12 cellular contexts compared by ENCODE assay signal in the genomic region with DNA sequence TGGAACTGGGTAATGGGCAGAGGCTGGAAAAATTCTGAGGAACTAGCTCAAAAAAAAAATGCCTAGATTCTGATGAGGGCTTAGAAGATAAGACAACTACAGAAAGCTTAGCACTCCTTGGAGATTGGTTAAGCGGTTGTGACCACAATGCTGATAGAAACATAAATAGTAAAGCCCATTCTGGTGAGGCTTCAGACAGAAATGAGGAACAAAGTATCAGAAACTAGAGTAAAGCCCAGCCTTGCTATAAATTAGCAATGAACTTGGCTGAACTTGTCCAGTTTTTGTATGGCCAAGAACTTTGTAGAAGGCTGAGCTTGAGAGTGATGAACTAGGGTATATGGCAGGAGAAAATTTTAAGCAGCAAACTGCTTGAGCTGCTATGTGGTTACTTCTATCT. TPM values are rescaled to one million over a fixed set of nuclear protein-coding genes. Genes with fewer than 3 reads are reported as not detected.
A peak's percentile ranks its signal among the peaks of the same experiment; 100 is the strongest.
DNase-seq lines count a peak whose midpoint lies in the region; ATAC-seq, FAIRE-seq and TF ChIP-seq lines count a peak whose summit lies in the region.
"Had no signal": no experiment of that assay in that cellular context is flagged by ENCODE, and none has a peak within 500 bp of the region (broad histone marks: within the 10 kb centered on the region; RNA-seq: fewer than 3 reads in every experiment).

No MANE protein-coding gene starts in this region.

- DNase-seq in GM12878 (ENCODE audit: low read depth, low spot score): peak; percentile 57
- no peak for DNase-seq in erythroblast (lab: John Stamatoyannopoulos, UW)
- DNase-seq in H54 (ENCODE audit: insufficient read length, low spot score): no peak
- no peak for DNase-seq in RPMI8226
- DNase-seq in NCI-H1694 (lab: John Stamatoyannopoulos, UW): no peak
- DNase-seq: activated CD8-positive, alpha-beta T cell treated with anti-CD3 and anti-CD28 coated beads for 36 hours; COR-L47; mammary epithelial cell; right cardiac atrium had no signal

- POLR2A ChIA-PET in GM12878 (lab: Charles Lee): interaction anchor here (0.5 to 1.0 kb wide), 2 partner anchors 63 to 68 kb away, joined by 3 to 5 read pairs; a partner anchor contains a TSS

- ATAC-seq in GM18858 (IDR thresholded peaks at IDR 0.05; ENCODE audit: unreplicated experiment) (peak; percentile 89), GM21723 (IDR thresholded peaks at IDR 0.05; ENCODE audit: unreplicated experiment) (peak; percentile 96), HG03378 (IDR thresholded peaks at IDR 0.05; ENCODE audit: unreplicated experiment) (peak; percentile 96), GM12878 (peak; percentile 96)
- ATAC-seq: activated CD8-positive, alpha-beta T cell treated with anti-CD3 and anti-CD28 coated beads for 36 hours had no signal

- RAD21 ChIA-PET in GM12878 (lab: Charles Lee; ENCODE audit: unreplicated experiment): no interaction called here

- TF ChIP-seq RAD21 in GM12878 (IDR thresholded peaks at IDR 0.05; ENCODE audit: insufficient read depth, low read depth, low read length): no peak

- TF ChIP-seq POLR2A in GM12878 (IDR thresholded peaks at IDR 0.05; ENCODE audit: low read depth, low read length) (no peak), erythroblast (IDR thresholded peaks at IDR 0.05; ENCODE audit: low read length) (no peak), H54 (IDR thresholded peaks at IDR 0.05; ENCODE audit: low read depth, low read length) (no peak)

- no peak overlapping the region for H3K9ac ChIP-seq in GM12878 (ENCODE audit: control insufficient read depth, insufficient read depth, low read length)

- H3K36me3 ChIP-seq in GM12878 (ENCODE audit: control insufficient read depth in 2 of 2, insufficient read depth in 2 of 2, low read length in 1 of 2): peaks cover 4 to 33% of the 10 kb centered on the region in 2 experiments

- no peaks in the 10 kb centered on the region for H3K9me3 ChIP-seq in GM12878 (replicated peaks; ENCODE audit: control insufficient read depth, insufficient read depth, low read length)

- no peak overlapping the region for H3K4me3 ChIP-seq in GM12878

- no peaks in the 10 kb centered on the region for H3K79me2 ChIP-seq in GM12878 (ENCODE audit: control insufficient read depth, insufficient read depth, low read length)

- no peak for TF ChIP-seq EP300 in GM12878 (IDR thresholded peaks at IDR 0.05; ENCODE audit: borderline replicate concordance in 1 of 2, control insufficient read depth in 1 of 2, low read depth in 2 of 2, low read length in 2 of 2)

- no TSS peak for BruUV-seq in GM12878 (replicated peaks; lab: Mats Ljungman, UMichigan)

- in situ Hi-C loops in GM12878 (cut with MboI): no loop called here

- intact Hi-C loops in GM12878 (cut with micrococcal nuclease; ENCODE audit: unreplicated experiment): no loop called here

- no peak overlapping the region for H2AFZ ChIP-seq in GM12878 (ENCODE audit: control insufficient read depth, low read depth, low read length)

- no peak for FAIRE-seq in GM12878 (lab: Jason Lieb, UNC)
- FAIRE-seq in H54 (lab: Jason Lieb, UNC): no peak

- WGBS in GM12878 (ENCODE audit: insufficient coverage, insufficient replicate concordance, low lambda C conversion rate, missing lambda C conversion rate): 35% methylated on average over 1 of the region's 1 CpG

- TF ChIP-seq CTCF in GM12878 (IDR thresholded peaks at IDR 0.05 in 2 of 3, conservative IDR thresholded peaks at IDR 0.05 in 1 of 3; ENCODE audit: control insufficient read depth in 2 of 3, extremely low read depth in 1 of 3, insufficient read depth in 1 of 3, low read depth in 3 of 3, low read length in 3 of 3): no peak

- CTCF ChIA-PET in GM12878 (lab: Yijun Ruan, JAX): no interaction called here

- H3K4me2 ChIP-seq in GM12878 (ENCODE audit: control insufficient read depth, insufficient read depth): no peak overlapping the region

- SMC1A ChIA-PET in GM12878 (lab: Charles Lee; ENCODE audit: uncharacterized antibody, unreplicated experiment): interaction anchor here (0.6 to 1.9 kb wide), 7 partner anchors 10 to 61 kb away, joined by 3 to 6 read pairs (median 4); a partner anchor contains a TSS

- no peaks in the 10 kb centered on the region for H3K27me3 ChIP-seq in GM12878 (replicated peaks in 1 of 2; ENCODE audit: control insufficient read depth in 2 of 2, insufficient read depth in 2 of 2, low read length in 1 of 2)

- H3K27ac ChIP-seq in GM12878 (ENCODE audit: control insufficient read depth, insufficient read depth): no peak overlapping the region

- no peaks in the 10 kb centered on the region for H4K20me1 ChIP-seq in GM12878 (ENCODE audit: control insufficient read depth, insufficient read depth)

- H3K4me1 ChIP-seq in GM12878 (ENCODE audit: control insufficient read depth, insufficient read depth, low read length): peaks cover 11% of the 10 kb centered on the region

TF ChIP-seq in GM12878, 131 proteins besides CTCF, POLR2A, EP300 and RAD21:
- TF ChIP-seq CBFB (IDR thresholded peaks at IDR 0.05; ENCODE audit: low read depth): no peak
- peak; percentile 82; the same call in 1 of the 2 replicates for TF ChIP-seq CBX5 (IDR thresholded peaks at IDR 0.05; ENCODE audit: low read depth)
- no peak for TF ChIP-seq TBL1XR1 (IDR thresholded peaks at IDR 0.05; ENCODE audit: low read depth, low read length)
- peak; percentile 53; the same call in 1 of the 2 replicates for TF ChIP-seq MEF2A (IDR thresholded peaks at IDR 0.05; ENCODE audit: insufficient read depth, low read depth, low read length)
- no peak for TF ChIP-seq MTA3 (IDR thresholded peaks at IDR 0.05; ENCODE audit: borderline replicate concordance, low read length)
- peak; percentile 51; the same call in 1 of the 2 replicates for TF ChIP-seq NFIC (IDR thresholded peaks at IDR 0.05; ENCODE audit: low read depth, low read length)
- TF ChIP-seq, protein P1, sequence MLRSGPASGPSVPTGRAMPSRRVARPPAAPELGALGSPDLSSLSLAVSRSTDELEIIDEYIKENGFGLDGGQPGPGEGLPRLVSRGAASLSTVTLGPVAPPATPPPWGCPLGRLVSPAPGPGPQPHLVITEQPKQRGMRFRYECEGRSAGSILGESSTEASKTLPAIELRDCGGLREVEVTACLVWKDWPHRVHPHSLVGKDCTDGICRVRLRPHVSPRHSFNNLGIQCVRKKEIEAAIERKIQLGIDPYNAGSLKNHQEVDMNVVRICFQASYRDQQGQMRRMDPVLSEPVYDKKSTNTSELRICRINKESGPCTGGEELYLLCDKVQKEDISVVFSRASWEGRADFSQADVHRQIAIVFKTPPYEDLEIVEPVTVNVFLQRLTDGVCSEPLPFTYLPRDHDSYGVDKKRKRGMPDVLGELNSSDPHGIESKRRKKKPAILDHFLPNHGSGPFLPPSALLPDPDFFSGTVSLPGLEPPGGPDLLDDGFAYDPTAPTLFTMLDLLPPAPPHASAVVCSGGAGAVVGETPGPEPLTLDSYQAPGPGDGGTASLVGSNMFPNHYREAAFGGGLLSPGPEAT (IDR thresholded peaks at IDR 0.05; ENCODE audit: low read depth): no peak
- peak; percentile 93 for TF ChIP-seq RUNX3 (IDR thresholded peaks at IDR 0.05; ENCODE audit: low read length)
TF ChIP-seq in GM12878: peak in this region for 4.

RNA-seq across cellular contexts. Expression of a gene that starts 25.4 kb away (rescaled TPM):
- total RNA-seq in GM12878 (2013; cell fraction: nucleolus; rRNA removed): 54.1 and 61.2 TPM in 2 replicates
- 18.9 and 19.9 TPM in 2 replicates for total RNA-seq in GM12878 (2014; rRNA removed)
- 30.2 and 34.0 TPM in 2 replicates for total RNA-seq in GM12878 (2014; rRNA removed; fragmentation: Illumina TruSeq; extraction: Trizol)
- 24.7 and 26.7 TPM in 2 replicates for total RNA-seq in GM12878 (2021)
- 15.8 TPM for polyA plus RNA-seq in GM12878 (2011; ENCODE audit: low read depth)
- 18.8 and 25.7 TPM in 2 replicates for polyA plus RNA-seq in GM12878 (2011; rRNA removed)
- 10.1 and 11.1 TPM in 2 replicates for polyA plus RNA-seq in GM12878 (2011; cell fraction: cytosol; rRNA removed)
- polyA plus RNA-seq in GM12878 (2011; cell fraction: nucleus; rRNA removed): 28.7 and 31.5 TPM in 2 replicates
- 20.3 and 23.3 TPM in 2 replicates for polyA plus RNA-seq in GM12878 (2012)
- polyA plus RNA-seq in GM12878 (2014; fragmentation: Illumina TruSeq; extraction: Trizol): 26.3 and 27.1 TPM in 2 replicates
- 1 to 10 TPM; 7.4 to 9.6 TPM for polyA plus RNA-seq in GM12878 (2014; fragmentation: Nextera tagmentation; extraction: Ambion mirVana)
- 13.2 and 15.9 TPM in 2 replicates for polyA plus RNA-seq in GM12878 (2014; rRNA removed)
- 10 to 100 TPM; 33.3 to 34.5 TPM for polyA plus RNA-seq in GM12878 (2016; fragmentation: Nextera tagmentation; extraction: Ambion mirVana)
- polyA minus RNA-seq in GM12878 (2011; rRNA and poly(A)+ RNA removed): 12.8 and 14.0 TPM in 2 replicates
- 8.7 and 15.7 TPM in 2 replicates for polyA minus RNA-seq in GM12878 (2011; cell fraction: cytosol; rRNA and poly(A)+ RNA removed)
- 12.1 and 13.5 TPM in 2 replicates for polyA minus RNA-seq in GM12878 (2011; cell fraction: nucleus; rRNA and poly(A)+ RNA removed)
